9 cellular contexts compared by ENCODE assay signal in the genomic region with DNA sequence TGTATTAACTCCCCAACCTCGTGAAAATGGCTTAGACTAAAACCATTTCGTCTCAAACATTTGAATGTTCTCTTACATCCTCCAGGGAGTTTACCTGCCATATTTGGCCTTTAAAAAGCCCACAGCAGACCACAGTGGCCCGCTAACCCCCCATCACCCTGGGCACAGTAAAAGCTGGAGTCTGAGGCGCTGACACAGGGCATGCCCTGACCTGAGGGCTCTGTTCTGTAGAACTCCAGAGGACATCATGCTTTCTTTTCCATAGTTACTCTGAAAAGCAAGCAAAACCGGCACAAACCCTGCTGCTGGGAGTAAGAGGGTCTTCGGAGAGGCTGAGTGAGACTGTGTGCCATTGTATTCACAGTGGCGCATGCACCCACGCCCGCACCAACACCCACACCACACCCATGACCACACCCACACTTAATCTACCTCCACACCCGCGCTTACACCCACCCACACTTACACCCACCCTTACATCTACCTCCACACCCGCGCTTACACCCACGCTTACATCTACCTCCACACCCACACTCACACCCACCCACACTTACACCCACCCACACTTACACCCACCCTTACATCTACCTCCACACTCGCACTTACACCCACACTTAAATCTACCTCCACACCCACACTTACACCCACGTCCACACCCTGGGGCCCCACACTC. TPM values are rescaled to one million over a fixed set of nuclear protein-coding genes. Genes with fewer than 3 reads are reported as not detected.
DNase-seq lines count a peak whose midpoint lies in the region; ATAC-seq lines count a peak whose summit lies in the region.
"Had no signal": no experiment of that assay in that cellular context is flagged by ENCODE, and none has a peak within 500 bp of the region (broad histone marks: within the 10 kb centered on the region; RNA-seq: fewer than 3 reads in every experiment).

No MANE protein-coding gene starts in this region.

- peak in 1 of 3 donors; percentile 19 for DNase-seq in CD4-positive, CD25-positive, alpha-beta regulatory T cell
- DNase-seq in H7 (peak; percentile 73), caudate nucleus (lab: John Stamatoyannopoulos, UW) (peak in 38 of 61 donors; percentile 4 to 96 (median 42)), memory B cell (ENCODE audit: low spot score in 2 of 2) (peak in 1 of 2 donors; percentile 7), HUDEP-2 (lab: John Stamatoyannopoulos, UW; ENCODE audit: unreplicated experiment in 76 of 76) (no peak), NCI-H1105 (lab: John Stamatoyannopoulos, UW) (no peak)
- DNase-seq: MM.1S had no signal

- H3K4me1 Mint-ChIP-seq in CD4-positive, CD25-positive, alpha-beta regulatory T cell: peaks cover 0 to 4% (median 0%) of the 10 kb centered on the region in 4 donors
- H3K4me1 Mint-ChIP-seq in memory B cell: peaks cover 7% of the 10 kb centered on the region

- peaks cover 4% of the 10 kb centered on the region for H3K36me3 Mint-ChIP-seq in CD4-positive, CD25-positive, alpha-beta regulatory T cell
- H3K36me3 Mint-ChIP-seq in memory B cell: peaks cover 35% of the 10 kb centered on the region

- no peak overlapping the region for H3K27ac ChIP-seq in CD4-positive, CD25-positive, alpha-beta regulatory T cell (ENCODE audit: insufficient read depth, low read length, poor library complexity, severe bottlenecking)
- H3K27ac ChIP-seq in caudate nucleus (ENCODE audit: low read depth, low read length): peak overlapping the region; percentile 61

- no peak overlapping the region for H3K27ac Mint-ChIP-seq in CD4-positive, CD25-positive, alpha-beta regulatory T cell
- peak overlapping the region; percentile 42 for H3K27ac Mint-ChIP-seq in memory B cell

- peaks cover 0 to 2% (median 0%) of the 10 kb centered on the region in 7 donors for H3K9me3 Mint-ChIP-seq in CD4-positive, CD25-positive, alpha-beta regulatory T cell
- no peaks in the 10 kb centered on the region for H3K9me3 Mint-ChIP-seq in memory B cell

- H3K9me3 ChIP-seq in CD4-positive, CD25-positive, alpha-beta regulatory T cell (ENCODE audit: control insufficient read depth in 2 of 2, low read length in 2 of 2): no peaks in the 10 kb centered on the region

- H3K27me3 Mint-ChIP-seq in CD4-positive, CD25-positive, alpha-beta regulatory T cell: no peaks in the 10 kb centered on the region
- no peaks in the 10 kb centered on the region for H3K27me3 Mint-ChIP-seq in memory B cell

- H3K36me3 ChIP-seq in CD4-positive, CD25-positive, alpha-beta regulatory T cell (ENCODE audit: control insufficient read depth, insufficient read depth, low read length): no peaks in the 10 kb centered on the region
- no peaks in the 10 kb centered on the region for H3K36me3 ChIP-seq in H7 (replicated peaks; ENCODE audit: control insufficient read depth, insufficient read depth, low read length)

- H3K4me3 Mint-ChIP-seq in CD4-positive, CD25-positive, alpha-beta regulatory T cell: no peak overlapping the region
- no peak overlapping the region for H3K4me3 Mint-ChIP-seq in memory B cell

- H3K27me3 ChIP-seq in CD4-positive, CD25-positive, alpha-beta regulatory T cell (ENCODE audit: control insufficient read depth, insufficient read depth, low read length): no peaks in the 10 kb centered on the region
- H3K27me3 ChIP-seq in H7 (ENCODE audit: control insufficient read depth, insufficient read depth, low read length): no peaks in the 10 kb centered on the region

- no peak overlapping the region for H3K4me3 ChIP-seq in CD4-positive, CD25-positive, alpha-beta regulatory T cell (ENCODE audit: low read depth, low read length)
- no peak overlapping the region for H3K4me3 ChIP-seq in H7 (ENCODE audit: insufficient read depth, low read depth, low read length)

- ATAC-seq in CD4-positive, CD25-positive, alpha-beta regulatory T cell (ENCODE audit: low read depth in 2 of 2): peak; percentile 50 to 72
- ATAC-seq in memory B cell (ENCODE audit: low read depth): no peak
- ATAC-seq in HG02642 (IDR thresholded peaks at IDR 0.05; ENCODE audit: poor library complexity, unreplicated experiment): no peak
- ATAC-seq in HG02588 (IDR thresholded peaks at IDR 0.05; ENCODE audit: unreplicated experiment): no peak

- no peaks in the 10 kb centered on the region for H3K4me1 ChIP-seq in CD4-positive, CD25-positive, alpha-beta regulatory T cell (ENCODE audit: control insufficient read depth, insufficient read depth, low read length, poor library complexity, severe bottlenecking)

RNA-seq across cellular contexts. Expression of gene LRRC27, which starts 32.1 kb away (rescaled TPM):
- 2.6 TPM for total RNA-seq in CD4-positive, CD25-positive, alpha-beta regulatory T cell
- polyA plus RNA-seq in CD4-positive, CD25-positive, alpha-beta regulatory T cell: 1 to 10 TPM in 3 of 4 donors, under 1 TPM in 1; 0.67 to 3.3 (median 2.2) TPM
- 4.0 and 5.7 TPM in 2 replicates for total RNA-seq in H7 (2014; rRNA removed; shearing (Covaris generic))

RNA-seq across cellular contexts. Expression of gene PWWP2B, which starts 32.9 kb away (rescaled TPM):
- 10.9 TPM for total RNA-seq in CD4-positive, CD25-positive, alpha-beta regulatory T cell
- polyA plus RNA-seq in CD4-positive, CD25-positive, alpha-beta regulatory T cell: 1 to 10 TPM in 1 of 4 donors, under 1 TPM in 3; 0.56 to 1.4 (median 0.87) TPM
- total RNA-seq in H7 (2014; rRNA removed; shearing (Covaris generic)): 14.3 and 15.3 TPM in 2 replicates

RNA-seq across cellular contexts. Expression of gene STK32C, which starts 56.3 kb away (rescaled TPM):
- total RNA-seq in CD4-positive, CD25-positive, alpha-beta regulatory T cell: 6.6 TPM
- 1 to 10 TPM; 3.5 to 7.0 (median 6.5) TPM for polyA plus RNA-seq in CD4-positive, CD25-positive, alpha-beta regulatory T cell
- total RNA-seq in H7 (2014; rRNA removed; shearing (Covaris generic)): 24.9 and 31.4 TPM in 2 replicates

Comparison
In these comparisons a context has a peak if more than half of its experiments do, and no peak if none do; other contexts are left out.
1. ATAC-seq: peak in CD4-positive, CD25-positive, alpha-beta regulatory T cell (2 of 2); none in memory B cell (single experiment), HG02642 (single experiment) and HG02588 (single experiment).
2. DNase-seq: peak in H7 (single experiment) and caudate nucleus (38 of 61); none in HUDEP-2 (0 of 76) and NCI-H1105 (single experiment).